In the genomic region with DNA sequence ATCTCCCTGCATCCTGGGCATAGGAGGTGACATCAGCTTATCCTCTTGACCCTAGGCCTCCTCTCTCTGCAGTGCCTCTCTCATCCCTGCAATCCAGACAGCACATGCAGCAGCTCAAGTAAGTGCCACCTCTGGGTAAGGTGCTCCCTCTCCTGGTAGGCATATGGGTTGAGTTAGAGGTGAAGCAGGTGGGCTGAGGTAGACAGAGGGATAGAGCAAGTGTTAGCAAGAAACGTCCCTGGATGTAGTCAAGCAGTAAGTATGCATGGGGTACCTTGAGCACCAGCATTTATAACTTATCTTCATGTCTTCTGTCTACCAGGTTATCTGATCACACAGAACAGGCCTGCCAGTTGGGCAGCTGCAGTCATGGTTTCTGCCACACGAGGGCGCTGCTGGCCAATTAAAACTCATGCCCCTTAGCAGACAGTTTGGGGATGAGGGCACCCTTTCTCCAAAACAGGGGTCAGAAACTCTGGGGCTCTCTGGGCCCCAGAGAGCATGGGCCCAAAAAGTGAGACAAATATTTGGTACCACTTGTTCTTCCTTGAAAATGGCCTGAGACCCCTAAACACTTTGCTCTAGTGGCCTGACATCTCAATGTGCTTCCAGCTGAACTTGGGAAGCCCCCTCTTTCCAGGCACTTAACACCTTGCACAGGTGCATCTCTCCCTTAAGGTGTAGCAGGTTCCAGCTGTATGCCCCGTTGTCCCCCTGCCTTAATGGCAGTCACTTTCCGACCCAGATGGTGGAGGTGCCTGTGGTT, we compare ENCODE assay signal across 8 cellular contexts. TPM values are rescaled to one million over a fixed set of nuclear protein-coding genes. Genes with fewer than 3 reads are reported as not detected.
A peak's percentile ranks its signal among the peaks of the same experiment; 100 is the strongest.
DNase-seq lines count a peak whose midpoint lies in the region; ATAC-seq and TF ChIP-seq lines count a peak whose summit lies in the region.

No MANE protein-coding gene starts in this region.

- peaks cover 22% of the 10 kb centered on the region for H3K36me3 Mint-ChIP-seq in activated T-helper 1 cell treated with anti-CD3 and anti-CD28 coated beads, Interleukin-12 subunit alpha, Interleukin-12 subunit beta, Interleukin-2, Interleukin-4 antibody, amounts not matched to agents 30 ng/mL and 10 ng/mL and 1 ng/mL, durations not matched to agents 14 hours and 24 hours and 36 hours (ENCODE audit: low read depth)

- CTCF ChIA-PET in PC-9 (lab: Charles Lee), result interaction anchor here (0.5 to 1.5 kb wide), 10 partner anchors 29 to 620 kb away, joined by 3 to 5 read pairs (median 3); no protein-coding TSS in a partner anchor

- H3K4me2 ChIP-seq in PC-9, result no peak overlapping the region

- H3F3A ChIP-seq in PC-9 (ENCODE audit: insufficient read depth, low read depth), result peaks cover 10% of the 10 kb centered on the region; the same call in 1 of the 2 replicates

- H3K36me3 ChIP-seq in H7 (replicated peaks; ENCODE audit: control insufficient read depth, insufficient read depth, low read length) (peaks cover 1% of the 10 kb centered on the region; the same call in 1 of the 2 replicates), PC-9 (ENCODE audit: low read depth) (no peaks in the 10 kb centered on the region), thoracic aorta (peaks cover 27% of the 10 kb centered on the region)

- H4K20me1 ChIP-seq in PC-9 (ENCODE audit: insufficient read depth), result no peaks in the 10 kb centered on the region

- H3K9me3 Mint-ChIP-seq in activated T-helper 1 cell treated with anti-CD3 and anti-CD28 coated beads, Interleukin-12 subunit alpha, Interleukin-12 subunit beta, Interleukin-2, Interleukin-4 antibody, amounts not matched to agents 30 ng/mL and 10 ng/mL and 1 ng/mL, durations not matched to agents 14 hours and 24 hours and 36 hours, result no peaks in the 10 kb centered on the region

- DNase-seq in AML-193 (lab: John Stamatoyannopoulos, UW) (peak; percentile 58), H7 (peak; percentile 86), PC-9 (peak; percentile 49 to 67), fibroblast of the conjunctiva (ENCODE audit: low read depth) (peak; percentile 13), omental fat pad (ENCODE audit: low spot score) (peak; percentile 91), thoracic aorta (ENCODE audit: low spot score) (no peak)
- DNase-seq in activated T-helper 1 cell treated with anti-CD3 and anti-CD28 coated beads, Interleukin-12 subunit alpha, Interleukin-12 subunit beta, Interleukin-2, Interleukin-4 antibody, amounts not matched to agents 30 ng/mL and 10 ng/mL and 1 ng/mL, durations not matched to agents 14 hours and 24 hours and 36 hours (ENCODE audit: low spot score), result peak; percentile 48

- TF ChIP-seq CTCF in PC-9 (conservative IDR thresholded peaks at IDR 0.05), result peak; percentile 98
- TF ChIP-seq CTCF in omental fat pad (IDR thresholded peaks at IDR 0.05), result peak in 1 of 3 donors; percentile 56
- peak; percentile 89 for TF ChIP-seq CTCF in thoracic aorta (IDR thresholded peaks at IDR 0.05)

- POLR2A ChIA-PET in PC-9 (lab: Charles Lee; ENCODE audit: unreplicated experiment), result interaction anchor here (0.7 kb wide), 3 partner anchors 13 to 75 kb away, joined by 4 to 5 read pairs (median 5); no protein-coding TSS in a partner anchor

- H3K4me1 ChIP-seq in PC-9 (replicated peaks; ENCODE audit: insufficient read depth) (no peaks in the 10 kb centered on the region), thoracic aorta (ENCODE audit: control insufficient read depth in 1 of 2, low read depth in 2 of 2) (peaks cover 0 to 3% of the 10 kb centered on the region in 2 donors)

- no peak overlapping the region for H3K27ac Mint-ChIP-seq in activated T-helper 1 cell treated with anti-CD3 and anti-CD28 coated beads, Interleukin-12 subunit alpha, Interleukin-12 subunit beta, Interleukin-2, Interleukin-4 antibody, amounts not matched to agents 30 ng/mL and 10 ng/mL and 1 ng/mL, durations not matched to agents 14 hours and 24 hours and 36 hours

- intact Hi-C loops in PC-9 (cut with micrococcal nuclease; ENCODE audit: unreplicated experiment), result loop anchor here (1.0 to 10.0 kb wide), 5 partner anchors 21 to 437 kb away; a partner anchor contains a TSS
- intact Hi-C loops in activated T-helper 1 cell treated with anti-CD3 and anti-CD28 coated beads, Interleukin-12 subunit alpha, Interleukin-12 subunit beta, Interleukin-2, Interleukin-4 antibody, amounts not matched to agents 30 ng/mL and 10 ng/mL and 1 ng/mL, durations not matched to agents 14 hours and 24 hours and 36 hours (cut with micrococcal nuclease), result loop anchor here (1.0 kb wide), 1 partner anchor 75 kb away; no protein-coding TSS in a partner anchor

- H2AFZ ChIP-seq in PC-9, result no peak overlapping the region

- no peaks in the 10 kb centered on the region for H3K4me1 Mint-ChIP-seq in activated T-helper 1 cell treated with anti-CD3 and anti-CD28 coated beads, Interleukin-12 subunit alpha, Interleukin-12 subunit beta, Interleukin-2, Interleukin-4 antibody, amounts not matched to agents 30 ng/mL and 10 ng/mL and 1 ng/mL, durations not matched to agents 14 hours and 24 hours and 36 hours (ENCODE audit: low read depth)

- BruUV-seq in PC-9 (replicated peaks; lab: Mats Ljungman, UMichigan), result no TSS peak

- no peaks in the 10 kb centered on the region for H3K27me3 ChIP-seq in H7 (ENCODE audit: control insufficient read depth, insufficient read depth, low read length)
- no peaks in the 10 kb centered on the region for H3K27me3 ChIP-seq in PC-9 (ENCODE audit: insufficient read depth, low read depth)
- no peaks in the 10 kb centered on the region for H3K27me3 ChIP-seq in thoracic aorta (replicated peaks; ENCODE audit: insufficient read depth)

- H3K27me3 Mint-ChIP-seq in activated T-helper 1 cell treated with anti-CD3 and anti-CD28 coated beads, Interleukin-12 subunit alpha, Interleukin-12 subunit beta, Interleukin-2, Interleukin-4 antibody, amounts not matched to agents 30 ng/mL and 10 ng/mL and 1 ng/mL, durations not matched to agents 14 hours and 24 hours and 36 hours (ENCODE audit: insufficient read depth), result no peaks in the 10 kb centered on the region

- no peaks in the 10 kb centered on the region for H3K9me3 ChIP-seq in PC-9 (ENCODE audit: insufficient read depth, low read depth)
- H3K9me3 ChIP-seq in thoracic aorta, result no peaks in the 10 kb centered on the region

- no peaks in the 10 kb centered on the region for H3K79me2 ChIP-seq in PC-9 (ENCODE audit: low read depth)

- H3K27ac ChIP-seq in PC-9 (no peak overlapping the region), thoracic aorta (no peak overlapping the region)

- no peak overlapping the region for H3K4me3 Mint-ChIP-seq in activated T-helper 1 cell treated with anti-CD3 and anti-CD28 coated beads, Interleukin-12 subunit alpha, Interleukin-12 subunit beta, Interleukin-2, Interleukin-4 antibody, amounts not matched to agents 30 ng/mL and 10 ng/mL and 1 ng/mL, durations not matched to agents 14 hours and 24 hours and 36 hours

- H3K9me2 ChIP-seq in PC-9 (ENCODE audit: insufficient read depth), result no peaks in the 10 kb centered on the region

- H3K4me3 ChIP-seq in H7 (ENCODE audit: insufficient read depth, low read depth, low read length), result no peak overlapping the region
- H3K4me3 ChIP-seq in PC-9, result no peak overlapping the region
- no peak overlapping the region for H3K4me3 ChIP-seq in thoracic aorta

- ATAC-seq in omental fat pad (ENCODE audit: low FRiP score) (no peak), thoracic aorta (ENCODE audit: insufficient number of reproducible peaks, low FRiP score, low read depth) (peak; percentile 46), HG02884 (IDR thresholded peaks at IDR 0.05; ENCODE audit: unreplicated experiment) (no peak)

RNA-seq across cellular contexts. Expression of a gene that starts 59.8 kb away (rescaled TPM):
- not detected in 2 replicates for total RNA-seq in H7 (2014; rRNA removed; shearing (Covaris generic))
- total RNA-seq in PC-9 (2021) (not detected in 2 replicates), omental fat pad (under 1 TPM in 1 of 4 donors, not detected in 3; 0.06 TPM), thoracic aorta (not detected)
- not detected in 2 replicates for total RNA-seq in activated T-helper 1 cell treated with anti-CD3 and anti-CD28 coated beads, Interleukin-12 subunit alpha, Interleukin-12 subunit beta, Interleukin-2, Interleukin-4 antibody, amounts not matched to agents 30 ng/mL and 10 ng/mL and 1 ng/mL, durations not matched to agents 14 hours and 24 hours and 36 hours
